23 cellular contexts compared by ENCODE assay signal in genomic region chr10:132325969-132326889, GRCh38. TPM values are rescaled to one million over a fixed set of nuclear protein-coding genes. Genes with fewer than 3 reads are reported as not detected.
DNase-seq lines count a peak whose midpoint lies in the region; ATAC-seq and TF ChIP-seq lines count a peak whose summit lies in the region.
"Had no signal": no experiment of that assay in that cellular context is flagged by ENCODE, and none has a peak within 500 bp of the region (broad histone marks: within the 10 kb centered on the region; RNA-seq: fewer than 3 reads in every experiment).

No MANE protein-coding gene starts in this region.

- no peak overlapping the region for H4K8ac ChIP-seq in mesenchymal stem cell (ENCODE audit: low read length)

- no peak overlapping the region for H2BK15ac ChIP-seq in mesenchymal stem cell (ENCODE audit: low read depth, poor library complexity, severe bottlenecking)

- H3K79me1 ChIP-seq in mesenchymal stem cell (replicated peaks; ENCODE audit: low read length, poor library complexity, severe bottlenecking) = peaks cover 20% of the 10 kb centered on the region

- H3K36me3 ChIP-seq in mesenchymal stem cell (ENCODE audit: control insufficient read depth in 1 of 2, insufficient read depth in 2 of 2, low read depth in 1 of 2, low read length in 2 of 2) = peaks cover 15 to 23% of the 10 kb centered on the region in 2 experiments
- H3K36me3 ChIP-seq: lower lobe of right lung, uterus had no signal

- no peak overlapping the region for H2BK12ac ChIP-seq in mesenchymal stem cell (ENCODE audit: low read length in 2 of 2)

- no peak overlapping the region for H4K91ac ChIP-seq in mesenchymal stem cell (ENCODE audit: low read length)

- no peak overlapping the region for H2BK5ac ChIP-seq in mesenchymal stem cell (ENCODE audit: low read depth, low read length, poor library complexity, severe bottlenecking)

- H3K18ac ChIP-seq in mesenchymal stem cell (ENCODE audit: low read depth in 1 of 2, low read length in 2 of 2) = no peak overlapping the region

- peak overlapping the region; percentile 9 for H3K27ac Mint-ChIP-seq in T-helper 2 cell treated with Interferon-gamma antibody and Interleukin-4, amounts not matched to agents 5 μg/mL and 100 μg/mL, for 36 hours
- H3K27ac Mint-ChIP-seq: activated CD8-positive, alpha-beta memory T cell treated with anti-CD3 and anti-CD28 coated beads, Interleukin-2, amount 10 ng/mL, durations not matched to agents 7 days and 5 days had no signal

- H3K27ac ChIP-seq in mesenchymal stem cell (ENCODE audit: low read length, poor library complexity, severe bottlenecking) = no peak overlapping the region
- H3K27ac ChIP-seq: 22Rv1, lower lobe of right lung, suprapubic skin, uterus had no signal

- 94% methylated on average over 16 of the region's 17 CpGs for WGBS in mesenchymal stem cell

- H2AFZ ChIP-seq in mesenchymal stem cell (ENCODE audit: low read depth, low read length) = no peak overlapping the region

- H3K9me3 ChIP-seq in mesenchymal stem cell (ENCODE audit: control insufficient read depth, low read length) = no peaks in the 10 kb centered on the region
- H3K9me3 ChIP-seq: lower lobe of right lung, suprapubic skin, uterus had no signal

- H3K27me3 Mint-ChIP-seq in T-helper 2 cell treated with Interferon-gamma antibody and Interleukin-4, amounts not matched to agents 5 μg/mL and 100 μg/mL, for 36 hours (ENCODE audit: low read depth) = no peaks in the 10 kb centered on the region
- H3K27me3 Mint-ChIP-seq: activated CD8-positive, alpha-beta memory T cell treated with anti-CD3 and anti-CD28 coated beads, Interleukin-2, amount 10 ng/mL, durations not matched to agents 7 days and 5 days had no signal

- no peak overlapping the region for H3K4me3 Mint-ChIP-seq in T-helper 2 cell treated with Interferon-gamma antibody and Interleukin-4, amounts not matched to agents 5 μg/mL and 100 μg/mL, for 36 hours
- H3K4me3 Mint-ChIP-seq: activated CD8-positive, alpha-beta memory T cell treated with anti-CD3 and anti-CD28 coated beads, Interleukin-2, amount 10 ng/mL, durations not matched to agents 7 days and 5 days had no signal

- H3K23ac ChIP-seq in mesenchymal stem cell (ENCODE audit: low read length in 2 of 2) = no peak overlapping the region

- H2BK120ac ChIP-seq in mesenchymal stem cell (ENCODE audit: low read depth, low read length) = no peak overlapping the region

- peaks cover 22% of the 10 kb centered on the region for H3K4me1 ChIP-seq in mesenchymal stem cell (ENCODE audit: control insufficient read depth, insufficient read depth, low read depth, low read length)
- H3K4me1 ChIP-seq: uterus had no signal

- peak overlapping the region; percentile 30 for H3K9ac ChIP-seq in mesenchymal stem cell (ENCODE audit: low read length)

- no peak for DNase-seq in T-helper 2 cell treated with Interferon-gamma antibody and Interleukin-4, amounts not matched to agents 5 μg/mL and 100 μg/mL, for 36 hours (ENCODE audit: low spot score)
- no peak for DNase-seq in T-helper 2 cell
- no peak for DNase-seq in mesenchymal stem cell
- no peak for DNase-seq in activated CD4-positive, CD25-positive, alpha-beta regulatory T cell (lab: John Stamatoyannopoulos, UW)
- no peak for DNase-seq in AG08396 (ENCODE audit: low spot score)
- DNase-seq in NCI-H774 (lab: John Stamatoyannopoulos, UW) = no peak
- DNase-seq: activated CD4-positive, CD25-positive, alpha-beta regulatory T cell treated with anti-CD3 and anti-CD28 coated beads, Interleukin-2, amount 50 U/mL, for 72 hours; activated CD8-positive, alpha-beta memory T cell treated with anti-CD3 and anti-CD28 coated beads, Interleukin-2, amount 10 ng/mL, durations not matched to agents 7 days and 5 days; caudate nucleus; COR-L47; GOT3; hypothalamus; islet precursor cell; Karpas-422; lower lobe of right lung; NCI-H1048; NCI-H2029 treated with DMSO at 0.1 percent for 48 hours; occipital lobe; uterus had no signal

- no peak overlapping the region for H3K14ac ChIP-seq in mesenchymal stem cell (ENCODE audit: low read length in 2 of 2)

- H3K36me3 Mint-ChIP-seq in T-helper 2 cell treated with Interferon-gamma antibody and Interleukin-4, amounts not matched to agents 5 μg/mL and 100 μg/mL, for 36 hours (ENCODE audit: low read depth) = peaks cover 62% of the 10 kb centered on the region

- no peak overlapping the region for H3K4me3 ChIP-seq in mesenchymal stem cell (ENCODE audit: insufficient read depth in 1 of 2, low read depth in 1 of 2, low read length in 2 of 2)
- H3K4me3 ChIP-seq: lower lobe of right lung, suprapubic skin, uterus had no signal

- no peak overlapping the region for H3K4ac ChIP-seq in mesenchymal stem cell (ENCODE audit: low read depth in 1 of 2, low read length in 2 of 2)

- H3K27me3 ChIP-seq in mesenchymal stem cell (ENCODE audit: control insufficient read depth in 1 of 2, insufficient read depth in 1 of 2, low read length in 2 of 2) = no peaks in the 10 kb centered on the region
- H3K27me3 ChIP-seq: suprapubic skin, uterus had no signal

- H2AK5ac ChIP-seq in mesenchymal stem cell (ENCODE audit: low read length, severe bottlenecking) = no peak overlapping the region

- H3K4me1 Mint-ChIP-seq in T-helper 2 cell treated with Interferon-gamma antibody and Interleukin-4, amounts not matched to agents 5 μg/mL and 100 μg/mL, for 36 hours (ENCODE audit: low read depth) = peaks cover 48% of the 10 kb centered on the region

- H3K9me3 Mint-ChIP-seq in T-helper 2 cell treated with Interferon-gamma antibody and Interleukin-4, amounts not matched to agents 5 μg/mL and 100 μg/mL, for 36 hours = no peaks in the 10 kb centered on the region

- ATAC-seq in GM18909 (IDR thresholded peaks at IDR 0.05; ENCODE audit: poor library complexity, unreplicated experiment) (peak; percentile 42), SK-N-SH treated with all-trans-retinoic acid at 6 μM for 48 hours (no peak)
- ATAC-seq: activated CD8-positive, alpha-beta memory T cell treated with anti-CD3 and anti-CD28 coated beads, Interleukin-2, amount 10 ng/mL, durations not matched to agents 7 days and 5 days; lower lobe of right lung had no signal

- H3K4me2 ChIP-seq in mesenchymal stem cell (ENCODE audit: low read length, poor library complexity, severe bottlenecking) = no peak overlapping the region

TF ChIP-seq in SK-N-SH treated with all-trans-retinoic acid at 6 μM for 48 hours, 23 proteins besides CTCF, POLR2A, EP300 and RAD21:
- TF ChIP-seq PPARA (CRISPR knock-in tag; IDR thresholded peaks at IDR 0.05; ENCODE audit: borderline replicate concordance) (no peak), POU6F1 (CRISPR knock-in tag; IDR thresholded peaks at IDR 0.05; ENCODE audit: borderline replicate concordance, low read depth) (no peak), TCF4 (CRISPR knock-in tag; IDR thresholded peaks at IDR 0.05; ENCODE audit: borderline replicate concordance) (peak; percentile 82; the same call in 1 of the 2 replicates)

RNA-seq across cellular contexts. Expression of gene LRRC27, which starts 5.8 kb away (rescaled TPM):
- 12.1 TPM for polyA plus RNA-seq in mesenchymal stem cell (2013, experiment 1 of 2)
- polyA plus RNA-seq in mesenchymal stem cell (2013, experiment 2 of 2) = 13.3 TPM

RNA-seq across cellular contexts. Expression of gene STK32C, which starts 18.5 kb away (rescaled TPM):
- polyA plus RNA-seq in mesenchymal stem cell (2013, experiment 1 of 2) = 6.6 TPM
- 7.0 TPM for polyA plus RNA-seq in mesenchymal stem cell (2013, experiment 2 of 2)
